Comparison of ENCODE assay signal across 8 cellular contexts in the genomic region with DNA sequence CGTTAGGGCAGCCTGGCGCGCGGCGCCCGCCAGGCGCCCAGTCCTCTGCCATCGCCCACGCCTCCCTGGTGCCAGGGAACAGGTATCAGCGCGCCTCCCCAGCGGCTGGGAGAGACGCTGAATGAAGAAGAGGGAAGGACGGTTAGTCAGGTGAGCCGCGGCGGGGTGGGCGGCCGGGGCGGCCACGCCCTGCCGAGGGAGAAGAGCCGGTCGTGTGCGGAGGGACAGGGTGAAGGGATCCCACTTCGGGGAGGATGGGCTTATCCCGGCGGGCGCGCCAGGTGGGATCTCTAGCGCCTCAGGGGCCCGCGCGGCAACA. TPM values are rescaled to one million over a fixed set of nuclear protein-coding genes. Genes with fewer than 3 reads are reported as not detected.
DNase-seq lines count a peak whose midpoint lies in the region; ATAC-seq and TF ChIP-seq lines count a peak whose summit lies in the region.

No MANE protein-coding gene starts in this region.

- H3K79me2 ChIP-seq in HCT116 (ENCODE audit: insufficient read depth, low read length), result peaks cover 44% of the 10 kb centered on the region

- TF ChIP-seq POLR2A in HCT116 (IDR thresholded peaks at IDR 0.05; ENCODE audit: borderline replicate concordance, extremely low read depth, insufficient read depth, insufficient read length), result peak; percentile 39

- H3K4me3 ChIP-seq in HCT116 (replicated peaks in 1 of 2; ENCODE audit: low read depth in 1 of 2, low read length in 2 of 2) (peak overlapping the region; percentile 82), WI38 (ENCODE audit: low read depth, low read length) (peak overlapping the region; percentile 93), iPS DF 6.9 (ENCODE audit: low read length) (peak overlapping the region; percentile 82)

- no peak for TF ChIP-seq RAD21 in HCT116 (IDR thresholded peaks at IDR 0.05; ENCODE audit: low read depth)

- no peaks in the 10 kb centered on the region for H3K9me3 ChIP-seq in HCT116 (ENCODE audit: control insufficient read depth in 1 of 2, insufficient read depth in 1 of 2, low read depth in 1 of 2, low read length in 2 of 2)
- no peaks in the 10 kb centered on the region for H3K9me3 ChIP-seq in iPS DF 6.9 (ENCODE audit: control insufficient read depth, insufficient read depth, low read length)

- peaks cover 6 to 16% of the 10 kb centered on the region in 2 experiments; a peak in 3 of 4 replicates for H3K4me1 ChIP-seq in HCT116 (ENCODE audit: control insufficient read depth in 1 of 2, insufficient read depth in 2 of 2, low read length in 2 of 2)
- no peaks in the 10 kb centered on the region for H3K4me1 ChIP-seq in iPS DF 6.9 (ENCODE audit: control insufficient read depth, insufficient read depth, low read length)

- H3K4me2 ChIP-seq in HCT116 (ENCODE audit: low read length), result peak overlapping the region; percentile 94

- RAD21 ChIA-PET in HCT116 (lab: Charles Lee; ENCODE audit: low non-redundant PET in 1 of 2, low total read pairs in 2 of 2, uncharacterized antibody in 2 of 2, unreplicated experiment in 2 of 2), result interaction anchor here in 1 of 2 experiments (1.0 to 1.2 kb wide), 2 partner anchors 429 to 431 kb away, joined by 3 to 6 read pairs; no protein-coding TSS in a partner anchor

- H3K27ac ChIP-seq in HCT116 (ENCODE audit: low read depth, low read length) (peak overlapping the region; percentile 94), iPS DF 6.9 (ENCODE audit: low read length) (no peak overlapping the region)

- H3K36me3 ChIP-seq in HCT116 (ENCODE audit: control insufficient read depth in 1 of 2, insufficient read depth in 2 of 2, low read length in 2 of 2), result 0 out of 4 replicates have a peak, but pooled peaks cover 2 to 3% of the 10 kb centered on the region in 2 experiments
- H3K36me3 ChIP-seq in iPS DF 6.9 (ENCODE audit: control insufficient read depth, insufficient read depth, low read length), result no peaks in the 10 kb centered on the region

- H3K9ac ChIP-seq in HCT116 (ENCODE audit: low read length), result peak overlapping the region; percentile 84

- ATAC-seq in HCT116 (peak; percentile 52), HG02973 (IDR thresholded peaks at IDR 0.05; ENCODE audit: unreplicated experiment) (no peak)
- ATAC-seq in stimulated activated naive CD8-positive, alpha-beta T cell treated with anti-CD3 and anti-CD28 coated beads, Interleukin-15, Interleukin-2, amounts not matched to agents 100 U/mL and 50 U/mL, for 24 hours, result peak; percentile 26

- intact Hi-C loops in HCT116 (cut with micrococcal nuclease), result loop anchor here (1.0 to 5.0 kb wide), 6 partner anchors 115 to 576 kb away; no protein-coding TSS in a partner anchor

- H4K20me1 ChIP-seq in HCT116 (ENCODE audit: insufficient read depth), result no peaks in the 10 kb centered on the region; the same call in 1 of the 2 replicates

- no peak overlapping the region for H2AFZ ChIP-seq in HCT116 (ENCODE audit: low read depth, low read length, poor library complexity, severe bottlenecking)

- H3K9me2 ChIP-seq in HCT116 (ENCODE audit: insufficient read depth), result no peaks in the 10 kb centered on the region

- POLR2A ChIA-PET in HCT116 (lab: Charles Lee), result interaction anchor here (0.6 to 2.0 kb wide), 18 partner anchors 10 to 1288 kb away, joined by 3 to 16 read pairs (median 3); no protein-coding TSS in a partner anchor

- WGBS in iPS DF 6.9 (ENCODE audit: insufficient coverage, insufficient read length), result no CpG with 5 or more reads among the region's 34 CpGs

- CTCF ChIA-PET in HCT116 (lab: Charles Lee), result interaction anchor here (0.6 to 2.8 kb wide), 29 partner anchors 9 to 592 kb away, joined by 3 to 28 read pairs (median 4); no protein-coding TSS in a partner anchor

- no peak for DNase-seq in HCT116 (ENCODE audit: low read depth, low spot score)
- no peak for DNase-seq in iPS DF 6.9 (ENCODE audit: low read depth, low spot score)
- no peak for DNase-seq in stimulated activated naive CD8-positive, alpha-beta T cell treated with anti-CD3 and anti-CD28 coated beads, Interleukin-15, Interleukin-2, amounts not matched to agents 100 U/mL and 50 U/mL, for 24 hours
- DNase-seq in HK-2 (ENCODE audit: unreplicated experiment), result no peak
- DNase-seq in NOMO-1 treated with dmso at 0.1 percent for 144 hours (lab: John Stamatoyannopoulos, UW; ENCODE audit: unreplicated experiment), result no peak
- DNase-seq in effector CD4-positive, alpha-beta T cell, result no peak

- TF ChIP-seq CTCF in HCT116 (IDR thresholded peaks at IDR 0.05 in 2 of 3, conservative IDR thresholded peaks at IDR 0.05 in 1 of 3; ENCODE audit: borderline replicate concordance in 1 of 3, insufficient read depth in 1 of 3, low read depth in 2 of 3, low read length in 2 of 3), result no peak; a peak in 1 of 6 replicates
- TF ChIP-seq CTCF in WI38 (IDR thresholded peaks at IDR 0.05; ENCODE audit: low read depth, low read length), result no peak

- BruUV-seq in HCT116 (replicated peaks; lab: Mats Ljungman, UMichigan), result no TSS peak

- H3K27me3 ChIP-seq in HCT116 (ENCODE audit: insufficient read depth, low read length) (no peaks in the 10 kb centered on the region), iPS DF 6.9 (ENCODE audit: control insufficient read depth, insufficient read depth, low read length) (no peaks in the 10 kb centered on the region)

TF ChIP-seq in HCT116, 20 proteins besides CTCF, POLR2A, EP300 and RAD21:
- TF ChIP-seq POLR2AphosphoS5 (IDR thresholded peaks at IDR 0.05; ENCODE audit: low read depth, low read length) (peak; percentile 46; the same call in 1 of the 2 replicates), CBX3 (IDR thresholded peaks at IDR 0.05; ENCODE audit: low read depth) (no peak), ATF3 (IDR thresholded peaks at IDR 0.05) (no peak), REST (IDR thresholded peaks at IDR 0.05; ENCODE audit: low read depth) (no peak), CEBPB (IDR thresholded peaks at IDR 0.05; ENCODE audit: low read depth) (no peak), SIN3A (IDR thresholded peaks at IDR 0.05; ENCODE audit: low read depth) (0 out of 2 replicates have a peak, but pooled peaks have one; percentile 39), ZFX (IDR thresholded peaks at IDR 0.05) (peak; percentile 57; the same call in 1 of the 2 replicates)
- TF ChIP-seq, protein P1, sequence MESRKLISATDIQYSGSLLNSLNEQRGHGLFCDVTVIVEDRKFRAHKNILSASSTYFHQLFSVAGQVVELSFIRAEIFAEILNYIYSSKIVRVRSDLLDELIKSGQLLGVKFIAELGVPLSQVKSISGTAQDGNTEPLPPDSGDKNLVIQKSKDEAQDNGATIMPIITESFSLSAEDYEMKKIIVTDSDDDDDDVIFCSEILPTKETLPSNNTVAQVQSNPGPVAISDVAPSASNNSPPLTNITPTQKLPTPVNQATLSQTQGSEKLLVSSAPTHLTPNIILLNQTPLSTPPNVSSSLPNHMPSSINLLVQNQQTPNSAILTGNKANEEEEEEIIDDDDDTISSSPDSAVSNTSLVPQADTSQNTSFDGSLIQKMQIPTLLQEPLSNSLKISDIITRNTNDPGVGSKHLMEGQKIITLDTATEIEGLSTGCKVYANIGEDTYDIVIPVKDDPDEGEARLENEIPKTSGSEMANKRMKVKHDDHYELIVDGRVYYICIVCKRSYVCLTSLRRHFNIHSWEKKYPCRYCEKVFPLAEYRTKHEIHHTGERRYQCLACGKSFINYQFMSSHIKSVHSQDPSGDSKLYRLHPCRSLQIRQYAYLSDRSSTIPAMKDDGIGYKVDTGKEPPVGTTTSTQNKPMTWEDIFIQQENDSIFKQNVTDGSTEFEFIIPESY (IDR thresholded peaks at IDR 0.05; ENCODE audit: extremely low read depth, insufficient replicate concordance, low read length), result no peak

RNA-seq across cellular contexts. Expression of gene ARL4A, which starts 0.6 kb away (rescaled TPM):
- 44.6 TPM for total RNA-seq in HCT116 (2021; ENCODE audit: unreplicated experiment)
- 16.3 and 24.2 TPM in 2 replicates for polyA plus RNA-seq in HCT116 (2012)
